21 cellular contexts compared by ENCODE assay signal in the genomic region with DNA sequence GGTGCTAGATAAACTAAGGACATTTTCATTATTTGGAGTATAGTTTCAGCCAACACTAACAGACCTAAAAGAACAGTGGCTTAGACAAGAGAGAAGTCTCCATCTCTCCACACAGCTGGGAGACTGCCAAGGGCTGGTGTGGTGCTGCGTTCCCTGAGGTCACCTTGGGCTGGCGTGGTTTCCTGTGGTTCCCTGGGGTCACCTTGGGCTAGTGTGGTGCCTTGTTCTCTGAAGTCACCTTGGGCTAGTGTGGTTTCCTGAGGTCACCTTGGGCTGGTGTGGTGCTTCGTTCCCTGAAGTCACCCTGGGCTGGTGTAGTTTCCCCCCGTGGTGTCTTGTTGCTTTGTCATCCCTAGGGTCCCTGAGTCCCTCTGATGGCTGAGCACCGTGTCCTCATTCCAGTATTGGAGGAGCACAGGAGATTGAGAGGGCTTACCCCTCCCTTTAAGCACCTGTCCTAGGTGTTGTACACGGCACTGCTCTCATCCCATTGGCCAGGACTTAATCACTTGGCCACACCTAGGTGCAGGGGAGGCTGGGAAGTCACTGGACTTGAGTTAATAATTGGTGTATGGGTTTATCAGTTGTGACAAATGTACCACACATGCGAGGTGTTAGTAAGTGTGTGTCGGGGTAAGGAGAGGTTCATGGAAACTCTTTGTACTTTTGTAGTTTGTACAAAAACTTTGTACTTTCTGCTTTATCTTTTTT. TPM values are rescaled to one million over a fixed set of nuclear protein-coding genes. Genes with fewer than 3 reads are reported as not detected.
DNase-seq lines count a peak whose midpoint lies in the region; ATAC-seq and TF ChIP-seq lines count a peak whose summit lies in the region.
"Had no signal": no experiment of that assay in that cellular context is flagged by ENCODE, and none has a peak within 500 bp of the region (broad histone marks: within the 10 kb centered on the region; RNA-seq: fewer than 3 reads in every experiment).

No MANE protein-coding gene starts in this region.

- ATAC-seq in left ventricle myocardium superior = peak; percentile 40
- no peak for ATAC-seq in Right ventricle myocardium superior (ENCODE audit: poor library complexity)
- no peak for ATAC-seq in GM19463 (IDR thresholded peaks at IDR 0.05; ENCODE audit: unreplicated experiment)
- ATAC-seq in GM21723 (IDR thresholded peaks at IDR 0.05; ENCODE audit: unreplicated experiment) = no peak

- TF ChIP-seq CTCF in choroid plexus epithelial cell (conservative IDR thresholded peaks at IDR 0.05; ENCODE audit: low read depth, low read length) = no peak

- DNase-seq in left ventricle myocardium superior = no peak
- DNase-seq in Right ventricle myocardium superior = no peak
- DNase-seq in choroid plexus epithelial cell (ENCODE audit: low read depth) = peak; percentile 34
- DNase-seq in mucosa of gallbladder (ENCODE audit: low spot score) = peak; percentile 50
- DNase-seq in NCI-H2107 treated with DMSO at 0.1 percent for 48 hours (lab: John Stamatoyannopoulos, UW; ENCODE audit: unreplicated experiment) = no peak
- DNase-seq in NCI-H524 (lab: John Stamatoyannopoulos, UW) = no peak
- DNase-seq: Calu3; CD4-positive, alpha-beta memory T cell; GF-D8; Kasumi-1; MM.1S; NCI-H1092 treated with DMSO at 0.1 percent for 48 hours; NCI-H146; NCI-H2029 treated with DMSO at 0.1 percent for 48 hours; NCI-H2171 treated with DMSO at 0.1 percent for 48 hours; NCI-H446; NK-92 treated with Interleukin-12 subunit alpha and Interleukin-12 subunit beta, amount 100 ng/mL, for 24 hours had no signal

- intact Hi-C loops in left ventricle myocardium superior (cut with micrococcal nuclease) = no loop called here
- intact Hi-C loops in Right ventricle myocardium superior (cut with DNase I) = no loop called here

- H3K4me3 ChIP-seq in choroid plexus epithelial cell (ENCODE audit: low read depth, low read length) = no peak overlapping the region
- H3K4me3 ChIP-seq: BLaER1, Peyer's patch had no signal

RNA-seq across cellular contexts. Expression of a gene that starts 14.9 kb away (rescaled TPM):
- total RNA-seq in left ventricle myocardium superior (79.8 TPM), Right ventricle myocardium superior (78.0 TPM), mucosa of gallbladder (51.8 TPM)

RNA-seq across cellular contexts. Expression of a gene that starts 46.6 kb away (rescaled TPM):
- total RNA-seq in left ventricle myocardium superior = 0.25 TPM
- total RNA-seq in Right ventricle myocardium superior = 0.22 TPM
- 11.4 TPM for total RNA-seq in mucosa of gallbladder
- total RNA-seq: CD4-positive, alpha-beta memory T cell had no signal

RNA-seq across cellular contexts. Expression of a gene that starts 53.9 kb away (rescaled TPM):
- total RNA-seq in left ventricle myocardium superior = 183 TPM
- 194 TPM for total RNA-seq in Right ventricle myocardium superior
- 16.5 TPM for total RNA-seq in mucosa of gallbladder

Comparison
In these comparisons a context has a peak if more than half of its experiments do, and no peak if none do; other contexts are left out.
1. DNase-seq: peak in choroid plexus epithelial cell (single experiment) and mucosa of gallbladder (single experiment); none in left ventricle myocardium superior (single experiment), Right ventricle myocardium superior (single experiment), NCI-H2107 treated with DMSO at 0.1 percent for 48 hours (single experiment) and NCI-H524 (0 of 2).
2. RNA of a gene that starts 53.9 kb away (total RNA-seq): 194 TPM in Right ventricle myocardium superior (single experiment) and 183 TPM in left ventricle myocardium superior (single experiment); 16.5 TPM in mucosa of gallbladder (single experiment); every median in the first group is over 10 times any median in the second.